ENCODE assay signal across 30 cellular contexts in the genomic region with DNA sequence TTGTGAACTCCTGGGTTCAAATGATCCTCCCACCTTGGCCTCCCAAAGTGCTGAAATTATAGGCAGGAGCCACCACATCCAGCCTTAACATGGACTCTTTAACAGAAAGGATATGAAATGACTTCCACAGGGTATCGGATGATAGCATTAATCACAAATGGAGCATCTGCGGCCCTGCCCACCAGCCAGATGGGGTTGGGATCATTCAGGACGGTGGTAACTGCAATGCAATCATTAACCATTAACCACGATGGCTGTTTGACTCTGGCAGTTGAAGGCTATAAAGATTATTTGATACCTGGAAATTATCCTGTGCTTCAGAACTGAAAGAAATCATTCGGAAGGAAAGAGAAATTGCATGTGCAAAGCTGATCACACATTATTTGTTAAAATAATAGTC. TPM values are rescaled to one million over a fixed set of nuclear protein-coding genes. Genes with fewer than 3 reads are reported as not detected.
"Had no signal": no experiment of that assay in that cellular context is flagged by ENCODE, and none has a peak within 500 bp of the region (broad histone marks: within the 10 kb centered on the region; RNA-seq: fewer than 3 reads in every experiment).

No MANE protein-coding gene starts in this region.

- DNase-seq: cortex of kidney; effector memory CD8-positive, alpha-beta T cell; erythroblast; esophagus squamous epithelium; foreskin melanocyte; glutamatergic neuron; heart right ventricle; hypothalamus; immature natural killer cell; islet precursor cell; kidney glomerular epithelial cell; left ventricle myocardium superior; lower lobe of right lung; naive B cell; pancreas; stimulated activated CD4-positive, alpha-beta T cell treated with anti-CD3 and anti-CD28 coated beads, Interleukin-2, amount 100 ng/mL, for 24 hours; stimulated activated CD4-positive, alpha-beta T cell treated with anti-CD3 and anti-CD28 coated beads, Interleukin-4, amount 100 ng/mL, for 24 hours; stimulated activated naive CD4-positive, alpha-beta T cell treated with Interleukin-2 at 50 U/mL for 16 hours; stomach; thyroid gland had no signal

- H3K36me3 Mint-ChIP-seq: immature natural killer cell; naive B cell; natural killer cell treated with Interleukin-12 subunit alpha and Interleukin-12 subunit beta and Interleukin-15 and Interleukin-18, amount 100 ng/mL, for 72 hours had no signal

- H3K36me3 ChIP-seq: lower lobe of right lung, neutrophil, pancreas, thyroid gland had no signal

- H3K27me3 Mint-ChIP-seq: effector memory CD8-positive, alpha-beta T cell; naive B cell; natural killer cell treated with Interleukin-12 subunit alpha and Interleukin-12 subunit beta and Interleukin-15 and Interleukin-18, amount 100 ng/mL, for 72 hours; type B pancreatic cell had no signal

- H3K4me3 ChIP-seq: esophagus squamous epithelium, heart right ventricle, lower lobe of right lung, pancreas, stomach, thyroid gland had no signal

- H3K27ac Mint-ChIP-seq: effector memory CD8-positive, alpha-beta T cell; immature natural killer cell; naive B cell; natural killer cell treated with Interleukin-12 subunit alpha and Interleukin-12 subunit beta and Interleukin-15 and Interleukin-18, amount 100 ng/mL, for 72 hours; stimulated activated effector memory CD8-positive, alpha-beta T cell treated with anti-CD3 and anti-CD28 coated beads, Interleukin-12 subunit alpha, Interleukin-12 subunit beta, amount 100 ng/mL, for 72 hours; type B pancreatic cell had no signal

- H3K4me1 Mint-ChIP-seq: immature natural killer cell; naive B cell; neural crest cell; stimulated activated effector memory CD8-positive, alpha-beta T cell treated with anti-CD3 and anti-CD28 coated beads, Interleukin-12 subunit alpha, Interleukin-12 subunit beta, amount 100 ng/mL, for 72 hours had no signal

- H3K9me3 ChIP-seq: esophagus squamous epithelium, heart right ventricle, lower lobe of right lung, neutrophil, pancreas, stomach, thyroid gland had no signal

- H3K4me3 Mint-ChIP-seq: effector memory CD8-positive, alpha-beta T cell; immature natural killer cell; naive B cell; natural killer cell treated with Interleukin-12 subunit alpha and Interleukin-12 subunit beta and Interleukin-15 and Interleukin-18, amount 100 ng/mL, for 72 hours; neural crest cell; stimulated activated effector memory CD8-positive, alpha-beta T cell treated with anti-CD3 and anti-CD28 coated beads, Interleukin-12 subunit alpha, Interleukin-12 subunit beta, amount 100 ng/mL, for 72 hours; type B pancreatic cell had no signal

- H3K27ac ChIP-seq: esophagus squamous epithelium, heart right ventricle, lower lobe of right lung, neutrophil, pancreas, stomach, thyroid gland had no signal

- H3K27me3 ChIP-seq: esophagus squamous epithelium, heart right ventricle, neutrophil, pancreas, stomach, thyroid gland had no signal

- H3K4me1 ChIP-seq: esophagus squamous epithelium, lower lobe of right lung, pancreas, stomach, thyroid gland had no signal

- H3K9me3 Mint-ChIP-seq: effector memory CD8-positive, alpha-beta T cell; immature natural killer cell; naive B cell; natural killer cell treated with Interleukin-12 subunit alpha and Interleukin-12 subunit beta and Interleukin-15 and Interleukin-18, amount 100 ng/mL, for 72 hours; neural crest cell; stimulated activated effector memory CD8-positive, alpha-beta T cell treated with anti-CD3 and anti-CD28 coated beads, Interleukin-12 subunit alpha, Interleukin-12 subunit beta, amount 100 ng/mL, for 72 hours; type B pancreatic cell had no signal

RNA-seq across cellular contexts. Expression of a gene that starts 5.3 kb away (rescaled TPM):
- total RNA-seq: dermis microvascular lymphatic vessel endothelial cell, mesenteric fat pad, posterior vena cava, urinary bladder had no signal

RNA-seq across cellular contexts. Expression of a gene that starts 46.0 kb away (rescaled TPM):
- total RNA-seq: subcutaneous adipose tissue had no signal
